11 cellular contexts compared by ENCODE assay signal in genomic region chr16:8818499-8819270, GRCh38. TPM values are rescaled to one million over a fixed set of nuclear protein-coding genes. Genes with fewer than 3 reads are reported as not detected.
A peak's percentile ranks its signal among the peaks of the same experiment; 100 is the strongest.
DNase-seq lines count a peak whose midpoint lies in the region; ATAC-seq and TF ChIP-seq lines count a peak whose summit lies in the region.
"Had no signal": no experiment of that assay in that cellular context is flagged by ENCODE, and none has a peak within 500 bp of the region (broad histone marks: within the 10 kb centered on the region; RNA-seq: fewer than 3 reads in every experiment).

No MANE protein-coding gene starts in this region.

- CTCF ChIA-PET in activated CD8-positive, alpha-beta T cell treated with anti-CD3 and anti-CD28 coated beads for 36 hours (lab: Charles Lee), result interaction anchor here (1.2 kb wide), 1 partner anchor 54 kb away, joined by 3 read pairs; no protein-coding TSS in a partner anchor

- H3K4me3 Mint-ChIP-seq in activated CD8-positive, alpha-beta T cell treated with anti-CD3 and anti-CD28 coated beads for 36 hours, result no peak overlapping the region

- intact Hi-C loops in activated CD8-positive, alpha-beta T cell treated with anti-CD3 and anti-CD28 coated beads for 36 hours (cut with micrococcal nuclease), result no loop called here

- H3K4me1 Mint-ChIP-seq in activated CD8-positive, alpha-beta T cell treated with anti-CD3 and anti-CD28 coated beads for 36 hours (ENCODE audit: low read depth), result peaks cover 33% of the 10 kb centered on the region

- no peaks in the 10 kb centered on the region for H3K9me3 Mint-ChIP-seq in activated CD8-positive, alpha-beta T cell treated with anti-CD3 and anti-CD28 coated beads for 36 hours

- POLR2A ChIA-PET in activated CD8-positive, alpha-beta T cell treated with anti-CD3 and anti-CD28 coated beads for 36 hours (lab: Charles Lee), result no interaction called here

- peaks cover 63% of the 10 kb centered on the region for H3K36me3 Mint-ChIP-seq in activated CD8-positive, alpha-beta T cell treated with anti-CD3 and anti-CD28 coated beads for 36 hours (ENCODE audit: low read depth)

- DNase-seq in activated CD8-positive, alpha-beta T cell treated with anti-CD3 and anti-CD28 coated beads for 36 hours, result no peak
- DNase-seq in iPS-NIHi7 (ENCODE audit: extremely low spot score) (no peak), NCI-H2029 (lab: John Stamatoyannopoulos, UW) (no peak), COLO829 (ENCODE audit: low spot score) (no peak), HUDEP-2 (lab: John Stamatoyannopoulos, UW; ENCODE audit: unreplicated experiment in 76 of 76) (no peak)
- DNase-seq: activated CD4-positive, alpha-beta T cell treated with anti-CD3 and anti-CD28 coated beads for 4 hours; HCEC 1CT; NCI-H1105 had no signal

- peak; percentile 82 for ATAC-seq in GM19395 (IDR thresholded peaks at IDR 0.05; ENCODE audit: unreplicated experiment)
- peak; percentile 66 for ATAC-seq in HG02973 (IDR thresholded peaks at IDR 0.05; ENCODE audit: unreplicated experiment)
- ATAC-seq in activated CD8-positive, alpha-beta T cell treated with anti-CD3 and anti-CD28 coated beads for 36 hours, result no peak

- peak; percentile 23 for TF ChIP-seq CTCF in GM12873 (IDR thresholded peaks at IDR 0.05; ENCODE audit: insufficient read depth, low read depth, low read length, missing control alignments)
- no peak for TF ChIP-seq CTCF in activated CD8-positive, alpha-beta T cell treated with anti-CD3 and anti-CD28 coated beads for 36 hours (IDR thresholded peaks at IDR 0.05)

- H3K27me3 Mint-ChIP-seq in activated CD8-positive, alpha-beta T cell treated with anti-CD3 and anti-CD28 coated beads for 36 hours, result no peaks in the 10 kb centered on the region

- H3K27ac Mint-ChIP-seq in activated CD8-positive, alpha-beta T cell treated with anti-CD3 and anti-CD28 coated beads for 36 hours, result peak overlapping the region; percentile 67

RNA-seq across cellular contexts. Expression of gene PMM2, which starts 21.0 kb away (rescaled TPM):
- total RNA-seq in activated CD8-positive, alpha-beta T cell treated with anti-CD3 and anti-CD28 coated beads for 36 hours, result 10 to 100 TPM; 32.7 to 34.3 TPM

RNA-seq across cellular contexts. Expression of gene TMEM186, which starts 21.2 kb away (rescaled TPM):
- 10 to 100 TPM; 15.3 to 15.4 TPM for total RNA-seq in activated CD8-positive, alpha-beta T cell treated with anti-CD3 and anti-CD28 coated beads for 36 hours

RNA-seq across cellular contexts. Expression of gene CARHSP1, which starts 50.1 kb away (rescaled TPM):
- 10 to 100 TPM; 63.9 to 72.6 TPM for total RNA-seq in activated CD8-positive, alpha-beta T cell treated with anti-CD3 and anti-CD28 coated beads for 36 hours
